ENCODE assay signal across 9 cellular contexts in the genomic region with DNA sequence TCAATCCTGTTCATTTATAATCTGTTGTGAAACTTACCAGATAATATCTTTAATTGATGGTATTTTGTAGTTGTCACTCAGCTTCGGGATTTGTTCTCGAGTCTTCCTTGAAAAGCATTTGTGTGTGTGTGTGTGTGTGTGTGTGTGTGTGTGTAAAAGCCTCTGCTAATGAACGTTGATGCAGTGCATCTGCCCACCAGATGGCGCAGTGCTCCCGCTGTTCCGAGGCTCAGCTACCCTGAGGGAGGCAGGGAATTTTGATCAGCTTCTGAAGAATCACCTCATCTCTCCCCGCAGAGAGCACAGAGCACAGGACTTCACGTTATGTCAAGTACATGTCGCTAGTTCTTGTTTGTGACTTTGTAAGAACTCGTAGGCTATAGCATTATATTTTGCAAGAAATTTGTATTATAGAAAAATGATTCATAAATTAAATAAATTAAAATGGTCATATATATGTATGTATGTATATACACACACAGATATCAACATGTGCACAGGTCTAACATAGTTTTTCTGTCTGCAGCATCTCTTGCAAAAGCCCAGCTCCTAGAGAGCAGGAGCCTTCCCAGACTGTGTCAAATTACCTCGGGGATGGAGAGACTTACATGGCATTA.
DNase-seq lines count a peak whose midpoint lies in the region; ATAC-seq and TF ChIP-seq lines count a peak whose summit lies in the region.
"Had no signal": no experiment of that assay in that cellular context is flagged by ENCODE, and none has a peak within 500 bp of the region (broad histone marks: within the 10 kb centered on the region; RNA-seq: fewer than 3 reads in every experiment).

No MANE protein-coding gene starts in this region.

- H3K4me3 ChIP-seq in lower leg skin (ENCODE audit: low read depth, poor library complexity, severe bottlenecking), result no peak overlapping the region

- peaks cover 1% of the 10 kb centered on the region for H3K4me1 Mint-ChIP-seq in progenitor cell of endocrine pancreas (ENCODE audit: low read depth)

- ATAC-seq in GM18861 (IDR thresholded peaks at IDR 0.05; ENCODE audit: unreplicated experiment) (peak; percentile 79), HG03097 (IDR thresholded peaks at IDR 0.05; ENCODE audit: low FRiP score, unreplicated experiment) (peak; percentile 84), Right ventricle myocardium superior (ENCODE audit: poor library complexity) (peak; percentile 85)

- H3K9me3 Mint-ChIP-seq in progenitor cell of endocrine pancreas (ENCODE audit: low read depth), result peaks cover under 1% of the 10 kb centered on the region
- H3K9me3 Mint-ChIP-seq: T-helper 1 cell treated with Interleukin-12 subunit alpha and Interleukin-12 subunit beta and Interleukin-4 antibody, amounts not matched to agents 30 μg/mL and 1 μg/mL, for 36 hours had no signal

- DNase-seq in CMK (ENCODE audit: low read depth) (peak; percentile 44), NCI-H345 (lab: John Stamatoyannopoulos, UW) (peak; percentile 69), Right ventricle myocardium superior (peak; percentile 75), progenitor cell of endocrine pancreas (ENCODE audit: low spot score, unreplicated experiment) (peak; percentile 55), lower leg skin (ENCODE audit: low spot score in 2 of 2) (no peak)
- peak; percentile 69 for DNase-seq in activated CD8-positive, alpha-beta memory T cell treated with anti-CD3 and anti-CD28 coated beads, Interleukin-2, amount 50 U/mL, for 48 hours

- no peak overlapping the region for H3K4me3 Mint-ChIP-seq in progenitor cell of endocrine pancreas (ENCODE audit: low read depth)
- H3K4me3 Mint-ChIP-seq: T-helper 1 cell treated with Interleukin-12 subunit alpha and Interleukin-12 subunit beta and Interleukin-4 antibody, amounts not matched to agents 30 μg/mL and 1 μg/mL, for 36 hours had no signal

- intact Hi-C loops in Right ventricle myocardium superior (cut with DNase I) (no loop called here), lower leg skin (cut with DNase I; ENCODE audit: low total_unique reads) (no loop called here)

- H3K27ac Mint-ChIP-seq in progenitor cell of endocrine pancreas, result no peak overlapping the region
- H3K27ac Mint-ChIP-seq: T-helper 1 cell treated with Interleukin-12 subunit alpha and Interleukin-12 subunit beta and Interleukin-4 antibody, amounts not matched to agents 30 μg/mL and 1 μg/mL, for 36 hours had no signal

- H3K36me3 Mint-ChIP-seq in progenitor cell of endocrine pancreas (ENCODE audit: insufficient read depth), result no peaks in the 10 kb centered on the region

- 5 to 7% methylated on average over 11 of the region's 11 CpGs for whole genome bisulfite sequencing in lower leg skin, 2 donors

- peak; percentile 81 for TF ChIP-seq CTCF in progenitor cell of endocrine pancreas (IDR thresholded peaks at IDR 0.05; ENCODE audit: unreplicated experiment)
- TF ChIP-seq CTCF in lower leg skin (IDR thresholded peaks at IDR 0.05), result no peak

- peaks cover 12% of the 10 kb centered on the region for H3K27me3 Mint-ChIP-seq in progenitor cell of endocrine pancreas

- TF ChIP-seq POLR2A in lower leg skin (IDR thresholded peaks at IDR 0.05), result no peak

Comparison
In these comparisons a context has a peak if more than half of its experiments do, and no peak if none do; other contexts are left out.
1. DNase-seq: peak in CMK (single experiment), NCI-H345 (single experiment), activated CD8-positive, alpha-beta memory T cell treated with anti-CD3 and anti-CD28 coated beads, Interleukin-2, amount 50 U/mL, for 48 hours (single experiment), Right ventricle myocardium superior (single experiment) and progenitor cell of endocrine pancreas (single experiment); none in lower leg skin (0 of 2).
2. Peak in every context shown above with its lines, with median percentiles within 50 percentile points of each other: ATAC-seq.